Comparison of ENCODE assay signal across 13 cellular contexts in the genomic region with DNA sequence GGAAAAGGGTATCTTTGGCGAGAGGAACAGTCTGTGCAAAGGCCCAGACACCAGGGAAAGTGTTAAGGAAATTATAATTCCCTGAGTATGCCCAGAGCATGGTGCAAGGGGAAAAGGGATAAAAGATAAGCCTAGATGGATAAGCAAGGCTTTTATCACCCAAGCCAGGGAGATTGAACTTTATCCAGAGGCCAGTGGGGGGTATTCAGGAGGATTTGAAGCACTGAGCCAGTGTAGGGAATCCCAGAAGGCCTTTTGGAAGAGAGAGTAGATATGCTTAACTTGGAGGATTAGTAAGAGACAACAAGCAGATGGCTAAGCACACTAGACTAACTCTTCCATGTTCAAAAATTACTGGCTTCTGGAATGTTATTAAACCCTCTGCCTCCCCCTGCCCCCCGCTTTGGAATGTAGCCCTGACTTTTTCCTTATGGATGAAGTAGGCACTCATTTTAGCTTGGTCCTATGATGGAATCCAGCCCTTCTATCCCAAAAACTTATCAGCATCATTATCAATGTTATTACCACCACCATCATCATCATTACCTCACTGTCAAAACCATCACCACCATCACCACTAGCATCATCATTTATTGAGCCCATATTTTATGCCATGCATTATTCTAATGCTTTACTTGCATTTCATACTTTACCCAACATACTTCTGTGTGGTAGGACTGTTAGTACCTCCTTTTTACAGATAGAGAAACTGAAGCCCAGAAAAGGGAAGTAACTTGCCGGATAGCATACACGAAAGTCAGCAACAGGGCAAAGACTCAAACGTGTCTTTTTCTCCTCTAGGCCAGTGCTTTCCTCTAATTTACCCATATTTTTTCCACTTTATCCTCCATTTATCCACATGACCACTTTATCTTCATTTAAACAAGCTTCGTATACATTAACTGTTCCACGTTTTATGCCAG.
DNase-seq lines count a peak whose midpoint lies in the region; ATAC-seq and TF ChIP-seq lines count a peak whose summit lies in the region.
"Had no signal": no experiment of that assay in that cellular context is flagged by ENCODE, and none has a peak within 500 bp of the region (broad histone marks: within the 10 kb centered on the region; RNA-seq: fewer than 3 reads in every experiment).

No MANE protein-coding gene starts in this region.

- TF ChIP-seq CTCF in NB4 (IDR thresholded peaks at IDR 0.05; ENCODE audit: low read depth, low read length), result no peak

- no peak overlapping the region for H3K4me3 ChIP-seq in NB4 (ENCODE audit: low read depth, low read length)
- H3K4me3 ChIP-seq: thyroid gland had no signal

- CTCF ChIA-PET in activated naive CD4-positive, alpha-beta T cell treated with anti-CD3 and anti-CD28 coated beads for 36 hours (lab: Charles Lee), result no interaction called here

- H3K27me3 Mint-ChIP-seq in stimulated activated naive B cell treated with anti-CD40 and anti-IgM and Interleukin-4, amounts not matched to agents 10 μg/mL and 1 μg/mL and 100 μg/mL, for 72 hours, result no peaks in the 10 kb centered on the region
- H3K27me3 Mint-ChIP-seq in activated naive CD4-positive, alpha-beta T cell treated with anti-CD3 and anti-CD28 coated beads for 36 hours (ENCODE audit: low read depth), result no peaks in the 10 kb centered on the region
- H3K27me3 Mint-ChIP-seq: naive B cell had no signal

- TF ChIP-seq POLR2A in NB4 (IDR thresholded peaks at IDR 0.05; ENCODE audit: extremely low read depth, insufficient read length), result no peak

- H3K4me3 Mint-ChIP-seq in stimulated activated naive B cell treated with anti-CD40 and anti-IgM and Interleukin-4, amounts not matched to agents 10 μg/mL and 1 μg/mL and 100 μg/mL, for 72 hours, result no peak overlapping the region
- H3K4me3 Mint-ChIP-seq in activated naive CD4-positive, alpha-beta T cell treated with anti-CD3 and anti-CD28 coated beads for 36 hours, result no peak overlapping the region
- H3K4me3 Mint-ChIP-seq: naive B cell had no signal

- peaks cover 2 to 3% of the 10 kb centered on the region in 2 donors for H3K9me3 Mint-ChIP-seq in stimulated activated naive B cell treated with anti-CD40 and anti-IgM and Interleukin-4, amounts not matched to agents 10 μg/mL and 1 μg/mL and 100 μg/mL, for 72 hours
- no peaks in the 10 kb centered on the region for H3K9me3 Mint-ChIP-seq in activated naive CD4-positive, alpha-beta T cell treated with anti-CD3 and anti-CD28 coated beads for 36 hours
- H3K9me3 Mint-ChIP-seq: naive B cell had no signal

- peak; percentile 0 to 45 for DNase-seq in NOMO-1 (lab: John Stamatoyannopoulos, UW; ENCODE audit: unreplicated experiment in 2 of 2)
- DNase-seq in NOMO-1 treated with dmso at 0.1 percent for 144 hours (lab: John Stamatoyannopoulos, UW; ENCODE audit: unreplicated experiment), result no peak
- DNase-seq in NB4 (ENCODE audit: low read depth), result peak; percentile 9
- no peak for DNase-seq in stimulated activated naive B cell treated with anti-CD40 and anti-IgM and Interleukin-4, amounts not matched to agents 10 μg/mL and 1 μg/mL and 100 μg/mL, for 72 hours
- DNase-seq in H4 (ENCODE audit: low spot score), result no peak
- DNase-seq in activated naive CD4-positive, alpha-beta T cell treated with anti-CD3 and anti-CD28 coated beads for 36 hours, result no peak
- DNase-seq: activated T-cell treated with anti-CD3 and anti-CD28 coated beads, Interleukin-2, amount 50 U/mL, for 1 hour; DND-41; hippocampal formation; naive B cell; thyroid gland had no signal

- H3K4me1 Mint-ChIP-seq in stimulated activated naive B cell treated with anti-CD40 and anti-IgM and Interleukin-4, amounts not matched to agents 10 μg/mL and 1 μg/mL and 100 μg/mL, for 72 hours, result peaks cover 16% of the 10 kb centered on the region in 2 donors
- no peaks in the 10 kb centered on the region for H3K4me1 Mint-ChIP-seq in activated naive CD4-positive, alpha-beta T cell treated with anti-CD3 and anti-CD28 coated beads for 36 hours (ENCODE audit: low read depth)
- H3K4me1 Mint-ChIP-seq: naive B cell had no signal

- intact Hi-C loops in activated naive CD4-positive, alpha-beta T cell treated with anti-CD3 and anti-CD28 coated beads for 36 hours (cut with micrococcal nuclease), result no loop called here

- H3K27ac Mint-ChIP-seq in stimulated activated naive B cell treated with anti-CD40 and anti-IgM and Interleukin-4, amounts not matched to agents 10 μg/mL and 1 μg/mL and 100 μg/mL, for 72 hours, result no peak overlapping the region
- no peak overlapping the region for H3K27ac Mint-ChIP-seq in activated naive CD4-positive, alpha-beta T cell treated with anti-CD3 and anti-CD28 coated beads for 36 hours

- H3K36me3 Mint-ChIP-seq in stimulated activated naive B cell treated with anti-CD40 and anti-IgM and Interleukin-4, amounts not matched to agents 10 μg/mL and 1 μg/mL and 100 μg/mL, for 72 hours, result peaks cover 0 to 3% of the 10 kb centered on the region in 2 donors
- H3K36me3 Mint-ChIP-seq in activated naive CD4-positive, alpha-beta T cell treated with anti-CD3 and anti-CD28 coated beads for 36 hours (ENCODE audit: low read depth), result peaks cover 2% of the 10 kb centered on the region
- H3K36me3 Mint-ChIP-seq: naive B cell had no signal

- ATAC-seq in HG02938 (IDR thresholded peaks at IDR 0.05; ENCODE audit: unreplicated experiment), result peak; percentile 86
- peak; percentile 74 to 77 for ATAC-seq in stimulated activated naive B cell treated with anti-CD40 and anti-IgM and Interleukin-4, amounts not matched to agents 10 μg/mL and 1 μg/mL and 100 μg/mL, for 72 hours (replicated peaks)
- no peak for ATAC-seq in HG02571 (IDR thresholded peaks at IDR 0.05; ENCODE audit: unreplicated experiment)

Comparison
In these comparisons a context has a peak if more than half of its experiments do, and no peak if none do; other contexts are left out.
1. DNase-seq: peak in NOMO-1 (2 of 2) and NB4 (single experiment); none in NOMO-1 treated with dmso at 0.1 percent for 144 hours (single experiment), stimulated activated naive B cell treated with anti-CD40 and anti-IgM and Interleukin-4, amounts not matched to agents 10 μg/mL and 1 μg/mL and 100 μg/mL, for 72 hours (single experiment), H4 (single experiment) and activated naive CD4-positive, alpha-beta T cell treated with anti-CD3 and anti-CD28 coated beads for 36 hours (single experiment).